Comparison of ENCODE assay signal across 8 cellular contexts in the genomic region with DNA sequence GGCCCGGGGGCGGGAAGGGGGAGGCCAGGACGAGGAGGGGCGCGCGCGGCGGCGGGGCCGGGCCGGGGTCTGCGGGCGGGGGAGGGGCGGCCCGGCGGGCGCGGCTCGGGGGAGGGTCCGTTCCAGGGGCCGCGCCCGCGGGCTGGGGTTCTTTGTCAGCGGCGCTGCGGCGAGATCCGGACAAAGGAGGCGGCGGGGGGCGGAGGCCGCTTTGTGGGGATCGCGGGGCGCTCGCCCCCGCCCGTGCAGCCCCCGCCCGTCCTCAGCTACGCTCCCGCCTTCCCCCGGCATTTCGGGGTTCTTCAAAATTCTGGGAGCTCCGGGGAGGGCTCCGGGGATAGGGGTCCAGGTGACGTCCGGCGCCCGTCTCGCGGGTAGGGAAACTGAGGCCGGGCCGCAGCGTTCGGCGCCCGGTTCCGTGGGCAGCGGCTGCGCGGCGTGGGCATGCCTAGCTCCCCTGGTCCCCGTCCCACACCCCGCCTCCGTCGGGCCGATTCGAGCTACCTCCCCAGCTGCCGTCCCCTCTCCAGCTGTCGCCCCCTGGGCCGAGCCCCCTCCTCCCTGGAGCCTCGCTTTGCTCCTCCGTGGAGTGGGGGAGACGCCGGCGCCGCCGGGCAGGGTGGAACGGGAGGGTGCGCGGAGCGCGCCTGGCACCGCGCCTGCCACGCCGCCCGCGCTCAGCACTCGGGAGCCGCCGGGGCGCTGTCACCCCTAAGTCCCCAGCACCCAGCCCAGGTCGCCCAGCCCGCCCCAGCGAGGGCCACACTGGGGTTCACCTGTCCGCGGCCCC. TPM values are rescaled to one million over a fixed set of nuclear protein-coding genes. Genes with fewer than 3 reads are reported as not detected.
DNase-seq lines count a peak whose midpoint lies in the region; ATAC-seq and TF ChIP-seq lines count a peak whose summit lies in the region.

No MANE protein-coding gene starts in this region.

- no peak overlapping the region for H3K9ac ChIP-seq in KMS-11

- no peak for DNase-seq in AG09309 (ENCODE audit: low read depth)
- peak; percentile 45 for DNase-seq in astrocyte of the hippocampus (ENCODE audit: low read depth, low spot score)
- DNase-seq in kidney epithelial cell (ENCODE audit: low read depth): no peak
- DNase-seq in substantia nigra (lab: John Stamatoyannopoulos, UW): peak in 11 of 49 donors; percentile 18 to 85 (median 36)
- DNase-seq in NCI-H774 (lab: John Stamatoyannopoulos, UW): no peak
- no peak for DNase-seq in effector CD8-positive, alpha-beta T cell (lab: John Stamatoyannopoulos, UW)

- H3K36me3 ChIP-seq in KMS-11 (ENCODE audit: insufficient read depth) (no peaks in the 10 kb centered on the region), kidney epithelial cell (ENCODE audit: control insufficient read depth, insufficient read depth, low read length) (no peaks in the 10 kb centered on the region)

- TF ChIP-seq CTCF in AG09309 (IDR thresholded peaks at IDR 0.05; ENCODE audit: control insufficient read depth, insufficient read depth, low read depth, low read length, missing control alignments): no peak
- TF ChIP-seq CTCF in KMS-11 (conservative IDR thresholded peaks at IDR 0.05; ENCODE audit: low read depth, low read length): no peak
- no peak for TF ChIP-seq CTCF in kidney epithelial cell (IDR thresholded peaks at IDR 0.05; ENCODE audit: insufficient read depth, low read length, poor library complexity, severe bottlenecking)

- ATAC-seq in GM21619 (IDR thresholded peaks at IDR 0.05; ENCODE audit: unreplicated experiment): no peak

- peaks cover 25% of the 10 kb centered on the region for H3K4me1 ChIP-seq in KMS-11 (ENCODE audit: low read depth, poor library complexity, severe bottlenecking)

- peak overlapping the region; percentile 41; the same call in 1 of the 2 replicates for H2AFZ ChIP-seq in KMS-11 (ENCODE audit: low read depth)

- no peak overlapping the region for H3K27ac ChIP-seq in KMS-11
- peak overlapping the region; percentile 72 for H3K27ac ChIP-seq in substantia nigra (ENCODE audit: low read depth, low read length, poor library complexity, severe bottlenecking)

- no peaks in the 10 kb centered on the region for H4K20me1 ChIP-seq in KMS-11 (ENCODE audit: insufficient read depth)

- H3K4me2 ChIP-seq in KMS-11: peak overlapping the region; percentile 78

- H3K4me3 ChIP-seq in AG09309 (ENCODE audit: control insufficient read depth, low read depth, low read length): peak overlapping the region; percentile 57
- H3K4me3 ChIP-seq in KMS-11 (IDR thresholded peaks at IDR 0.05; ENCODE audit: insufficient read depth, low read depth, low read length): no peak overlapping the region
- peak overlapping the region; percentile 83 for H3K4me3 ChIP-seq in kidney epithelial cell (ENCODE audit: low read depth, low read length)

- no peaks in the 10 kb centered on the region for H3K79me2 ChIP-seq in KMS-11 (ENCODE audit: insufficient read depth, low read depth)

- H3K27me3 ChIP-seq in KMS-11 (ENCODE audit: insufficient read depth, low read depth) (no peaks in the 10 kb centered on the region), kidney epithelial cell (ENCODE audit: control insufficient read depth, insufficient read depth, low read length) (no peaks in the 10 kb centered on the region)

RNA-seq across cellular contexts. Expression of gene SNN, which starts 0.5 kb away (rescaled TPM):
- total RNA-seq in kidney epithelial cell: 31.0 and 32.9 TPM in 2 replicates
